8 cellular contexts compared by ENCODE assay signal in genomic region chr4:2792396-2792710, GRCh38. TPM values are rescaled to one million over a fixed set of nuclear protein-coding genes. Genes with fewer than 3 reads are reported as not detected.
A peak's percentile ranks its signal among the peaks of the same experiment; 100 is the strongest.
DNase-seq lines count a peak whose midpoint lies in the region; ATAC-seq and TF ChIP-seq lines count a peak whose summit lies in the region.
"Had no signal": no experiment of that assay in that cellular context is flagged by ENCODE, and none has a peak within 500 bp of the region (broad histone marks: within the 10 kb centered on the region; RNA-seq: fewer than 3 reads in every experiment).

No MANE protein-coding gene starts in this region.

- intact Hi-C loops in Caco-2 (cut with micrococcal nuclease; ENCODE audit: unreplicated experiment): loop anchor here (1.0 kb wide), 1 partner anchor 36 kb away; the partner anchor contains the start of gene TNIP2

- H3K27me3 ChIP-seq in BLaER1 (0 out of 2 replicates have a peak, but pooled peaks cover 4% of the 10 kb centered on the region), Caco-2 (replicated peaks; ENCODE audit: control insufficient read depth, insufficient read depth, low read length) (no peaks in the 10 kb centered on the region), neuronal stem cell (ENCODE audit: control insufficient read depth in 3 of 3, insufficient read depth in 3 of 3, low read depth in 1 of 3, low read length in 3 of 3) (peaks cover 3 to 54% (median 16%) of the 10 kb centered on the region in 3 experiments)

- peak overlapping the region; percentile 100 for H2AK5ac ChIP-seq in neuronal stem cell (ENCODE audit: low read depth, low read length)

- H3K4me2 ChIP-seq in BLaER1: peak overlapping the region; percentile 100
- H3K4me2 ChIP-seq in neuronal stem cell (ENCODE audit: insufficient read depth, low read length, poor library complexity, severe bottlenecking): no peak overlapping the region

- peak overlapping the region; percentile 38 for H3K4me3 Mint-ChIP-seq in Caco-2 (ENCODE audit: unreplicated experiment)

- no peaks in the 10 kb centered on the region for H3K4me1 Mint-ChIP-seq in Caco-2 (ENCODE audit: low read depth, unreplicated experiment)

- H3K79me1 ChIP-seq in neuronal stem cell (ENCODE audit: low read depth, low read length): no peaks in the 10 kb centered on the region

- peak overlapping the region; percentile 96 for H3K18ac ChIP-seq in neuronal stem cell (ENCODE audit: low read length)

- no peaks in the 10 kb centered on the region for H3K27me3 Mint-ChIP-seq in Caco-2 (ENCODE audit: insufficient read depth, unreplicated experiment)

- H4K91ac ChIP-seq in neuronal stem cell (ENCODE audit: low read depth, low read length, poor library complexity): no peak overlapping the region

- H3K9me3 Mint-ChIP-seq in Caco-2 (ENCODE audit: unreplicated experiment): no peaks in the 10 kb centered on the region

- peaks cover 6% of the 10 kb centered on the region for H3K36me3 Mint-ChIP-seq in Caco-2 (ENCODE audit: insufficient read depth, unreplicated experiment)

- H3K9me3 ChIP-seq in BLaER1: no peaks in the 10 kb centered on the region
- no peaks in the 10 kb centered on the region for H3K9me3 ChIP-seq in Caco-2
- no peaks in the 10 kb centered on the region for H3K9me3 ChIP-seq in neuronal stem cell (replicated peaks in 1 of 2; ENCODE audit: control insufficient read depth in 2 of 2, insufficient read depth in 1 of 2, low read depth in 1 of 2, low read length in 2 of 2)

- H3K9ac ChIP-seq in BLaER1: no peak overlapping the region
- no peak overlapping the region for H3K9ac ChIP-seq in neuronal stem cell (ENCODE audit: low read depth, low read length, poor library complexity)

- H2BK120ac ChIP-seq in neuronal stem cell (ENCODE audit: low read depth, low read length): peak overlapping the region; percentile 28

- H2AFZ ChIP-seq in neuronal stem cell (ENCODE audit: low read length): peak overlapping the region; percentile 85

- ATAC-seq in GM21526 (IDR thresholded peaks at IDR 0.05; ENCODE audit: low FRiP score, unreplicated experiment) (no peak), HG03442 (IDR thresholded peaks at IDR 0.05; ENCODE audit: unreplicated experiment) (no peak)

- POLR2A ChIA-PET in Caco-2 (lab: Charles Lee): interaction anchor here (0.6 kb wide), 1 partner anchor 107 kb away, joined by 3 read pairs; no protein-coding TSS in a partner anchor

- no peak overlapping the region for H3K4me3 ChIP-seq in BLaER1
- H3K4me3 ChIP-seq in Caco-2 (ENCODE audit: low read depth, low read length): peak overlapping the region; percentile 27
- H3K4me3 ChIP-seq in coronary artery: peak overlapping the region; percentile 80
- H3K4me3 ChIP-seq in neuronal stem cell (ENCODE audit: low read length in 2 of 2): no peak overlapping the region

- peak overlapping the region; percentile 55 for H2BK5ac ChIP-seq in neuronal stem cell (ENCODE audit: low read length)

- H2BK12ac ChIP-seq in neuronal stem cell (ENCODE audit: low read length): no peak overlapping the region

- TF ChIP-seq CTCF in Caco-2 (IDR thresholded peaks at IDR 0.05; ENCODE audit: insufficient read depth in 1 of 2, low read depth in 1 of 2, low read length in 1 of 2, severe bottlenecking in 1 of 2, unreplicated experiment in 1 of 2) (no peak), coronary artery (IDR thresholded peaks at IDR 0.05) (no peak)

- H3K27ac Mint-ChIP-seq in Caco-2 (ENCODE audit: unreplicated experiment): no peak overlapping the region

- no peak overlapping the region for H3K27ac ChIP-seq in BLaER1
- peak overlapping the region in 1 of 2 donors; percentile 85 for H3K27ac ChIP-seq in coronary artery
- H3K27ac ChIP-seq in neuronal stem cell (replicated peaks; ENCODE audit: low read length): no peak overlapping the region

- H3K4me1 ChIP-seq in BLaER1 (peaks cover 98% of the 10 kb centered on the region), Caco-2 (peaks cover 25% of the 10 kb centered on the region), neuronal stem cell (ENCODE audit: control insufficient read depth in 2 of 2, insufficient read depth in 1 of 2, low read depth in 1 of 2, low read length in 2 of 2) (peaks cover 7 to 23% of the 10 kb centered on the region in 2 donors)

- DNase-seq in Caco-2 (no peak), coronary artery (ENCODE audit: low spot score) (no peak), neuronal stem cell (ENCODE audit: low spot score) (no peak)
- DNase-seq in stimulated activated CD4-positive, alpha-beta T cell treated with anti-CD3 and anti-CD28 coated beads, Interleukin-1b, Interleukin-23, amount 100 ng/mL, for 48 hours: no peak
- DNase-seq: DMS153 had no signal

- no peak overlapping the region for H3K14ac ChIP-seq in neuronal stem cell (ENCODE audit: low read length)

- H3K4ac ChIP-seq in neuronal stem cell (ENCODE audit: low read length): no peak overlapping the region

- H3K36me3 ChIP-seq in BLaER1 (no peaks in the 10 kb centered on the region), Caco-2 (ENCODE audit: control insufficient read depth, insufficient read depth, low read length) (no peaks in the 10 kb centered on the region), neuronal stem cell (replicated peaks in 1 of 2; ENCODE audit: control insufficient read depth in 2 of 2, insufficient read depth in 2 of 2, low read length in 2 of 2) (no peaks in the 10 kb centered on the region)

- peaks cover 24% of the 10 kb centered on the region for H4K20me1 ChIP-seq in BLaER1

- no TSS peak for BruUV-seq in Caco-2 (replicated peaks; lab: Mats Ljungman, UMichigan)

- peak overlapping the region; percentile 69 for H2BK15ac ChIP-seq in neuronal stem cell (ENCODE audit: low read length)

- H4K8ac ChIP-seq in neuronal stem cell (ENCODE audit: low read depth, low read length): no peak overlapping the region

- CTCF ChIA-PET in Caco-2 (lab: Charles Lee): no interaction called here

- peak overlapping the region; percentile 55 for H3K23ac ChIP-seq in neuronal stem cell (ENCODE audit: low read depth, low read length, poor library complexity)

- no CpG with 5 or more reads among the region's 8 CpGs for WGBS in neuronal stem cell (ENCODE audit: extremely low coverage in 2 of 2, insufficient read length in 2 of 2, insufficient replicate concordance in 1 of 2), 2 donors

RNA-seq across cellular contexts. Expression of gene SH3BP2, which starts 0.5 kb away (rescaled TPM):
- total RNA-seq in Caco-2 (2022): 44.4 and 48.5 TPM in 2 replicates
- 8.1 TPM for polyA plus RNA-seq in neuronal stem cell (2013, experiment 1 of 2)
- 8.7 TPM for polyA plus RNA-seq in neuronal stem cell (2013, experiment 2 of 2)

RNA-seq across cellular contexts. Expression of gene TNIP2, which starts 36.2 kb away (rescaled TPM):
- total RNA-seq in Caco-2 (2022): 35.8 and 36.3 TPM in 2 replicates
- 14.8 TPM for polyA plus RNA-seq in neuronal stem cell (2013, experiment 1 of 2)
- polyA plus RNA-seq in neuronal stem cell (2013, experiment 2 of 2): 15.1 TPM

RNA-seq across cellular contexts. Expression of gene ADD1, which starts 51.3 kb away (rescaled TPM):
- 222 and 242 TPM in 2 replicates for total RNA-seq in Caco-2 (2022)
- 169 TPM for polyA plus RNA-seq in neuronal stem cell (2013, experiment 1 of 2)
- 159 TPM for polyA plus RNA-seq in neuronal stem cell (2013, experiment 2 of 2)

Comparison
In these comparisons a context has a peak if more than half of its experiments do, and no peak if none do; other contexts are left out.
1. H3K4me3 ChIP-seq: peak in Caco-2 (single experiment) and coronary artery (single experiment); none in BLaER1 (single experiment) and neuronal stem cell (0 of 2).